8 cellular contexts compared by ENCODE assay signal in genomic region chr20:44646023-44646640, GRCh38. TPM values are rescaled to one million over a fixed set of nuclear protein-coding genes. Genes with fewer than 3 reads are reported as not detected.
DNase-seq lines count a peak whose midpoint lies in the region; ATAC-seq and TF ChIP-seq lines count a peak whose summit lies in the region.

No MANE protein-coding gene starts in this region.

- H3K27me3 ChIP-seq in DND-41 (ENCODE audit: insufficient read depth, low read length, poor library complexity) (no peaks in the 10 kb centered on the region), brain microvascular endothelial cell (replicated peaks) (no peaks in the 10 kb centered on the region), vagina (no peaks in the 10 kb centered on the region)

- peaks cover 94% of the 10 kb centered on the region for H3K79me2 ChIP-seq in DND-41 (ENCODE audit: insufficient read depth, low read length)

- ATAC-seq in DND-41 (ENCODE audit: insufficient read depth, low read depth) (peak; percentile 70), GM21381 (IDR thresholded peaks at IDR 0.05; ENCODE audit: unreplicated experiment) (peak; percentile 30)
- ATAC-seq in stimulated activated naive B cell treated with anti-CD40 and anti-IgM and Interleukin-4, amounts not matched to agents 10 μg/mL and 1 μg/mL and 100 μg/mL, for 72 hours (replicated peaks) = peak; percentile 36 to 40

- peak overlapping the region; percentile 78 to 80 for H3K4me3 Mint-ChIP-seq in stimulated activated naive B cell treated with anti-CD40 and anti-IgM and Interleukin-4, amounts not matched to agents 10 μg/mL and 1 μg/mL and 100 μg/mL, for 72 hours

- peaks cover 9 to 14% of the 10 kb centered on the region in 2 donors for H3K36me3 Mint-ChIP-seq in stimulated activated naive B cell treated with anti-CD40 and anti-IgM and Interleukin-4, amounts not matched to agents 10 μg/mL and 1 μg/mL and 100 μg/mL, for 72 hours

- no peaks in the 10 kb centered on the region for H3K9me3 ChIP-seq in DND-41 (ENCODE audit: insufficient read depth, low read length, severe bottlenecking)
- no peaks in the 10 kb centered on the region for H3K9me3 ChIP-seq in vagina

- H3K4me3 ChIP-seq in DND-41 (ENCODE audit: low read depth in 1 of 2, low read length in 2 of 2) (peak overlapping the region in 1 of 2 experiments; percentile 92; a peak in 2 of 4 replicates), brain microvascular endothelial cell (ENCODE audit: low read depth, low read length) (no peak overlapping the region), vagina (no peak overlapping the region)

- no peak overlapping the region for H2AFZ ChIP-seq in DND-41 (ENCODE audit: low read depth, low read length)

- DNase-seq in DND-41 = peak; percentile 96
- DNase-seq in NCI-H345 treated with DMSO at 0.1 percent for 48 hours (lab: John Stamatoyannopoulos, UW; ENCODE audit: unreplicated experiment) = peak; percentile 64
- peak; percentile 14 for DNase-seq in brain microvascular endothelial cell
- DNase-seq in stimulated activated naive B cell treated with anti-CD40 and anti-IgM and Interleukin-4, amounts not matched to agents 10 μg/mL and 1 μg/mL and 100 μg/mL, for 72 hours = no peak
- no peak for DNase-seq in AG20443 (ENCODE audit: low spot score)
- no peak for DNase-seq in vagina (ENCODE audit: extremely low spot score in 2 of 2)
- no peak for DNase-seq in stimulated activated CD4-positive, alpha-beta T cell treated with anti-CD3 and anti-CD28 coated beads, Interleukin-1b, Interleukin-23, amount 100 ng/mL, for 48 hours

- peak overlapping the region; percentile 93 for H3K27ac Mint-ChIP-seq in stimulated activated naive B cell treated with anti-CD40 and anti-IgM and Interleukin-4, amounts not matched to agents 10 μg/mL and 1 μg/mL and 100 μg/mL, for 72 hours

- H3K9me3 Mint-ChIP-seq in stimulated activated naive B cell treated with anti-CD40 and anti-IgM and Interleukin-4, amounts not matched to agents 10 μg/mL and 1 μg/mL and 100 μg/mL, for 72 hours = no peaks in the 10 kb centered on the region

- TF ChIP-seq CTCF in DND-41 (IDR thresholded peaks at IDR 0.05; ENCODE audit: borderline replicate concordance, extremely low read depth, low read length, poor library complexity, severe bottlenecking) (no peak), brain microvascular endothelial cell (IDR thresholded peaks at IDR 0.05; ENCODE audit: low read depth, low read length, missing control alignments) (no peak), vagina (IDR thresholded peaks at IDR 0.05) (no peak)

- peak overlapping the region; percentile 97 for H3K27ac ChIP-seq in DND-41 (ENCODE audit: low read length)
- peak overlapping the region; percentile 28 for H3K27ac ChIP-seq in brain microvascular endothelial cell
- no peak overlapping the region for H3K27ac ChIP-seq in vagina

- H3K36me3 ChIP-seq in DND-41 (ENCODE audit: insufficient read depth, low read length) (peaks cover 83% of the 10 kb centered on the region), brain microvascular endothelial cell (replicated peaks) (no peaks in the 10 kb centered on the region), vagina (no peaks in the 10 kb centered on the region)

- peaks cover 63% of the 10 kb centered on the region for H4K20me1 ChIP-seq in DND-41 (ENCODE audit: insufficient read depth, low read length)

- H3K27me3 Mint-ChIP-seq in stimulated activated naive B cell treated with anti-CD40 and anti-IgM and Interleukin-4, amounts not matched to agents 10 μg/mL and 1 μg/mL and 100 μg/mL, for 72 hours = no peaks in the 10 kb centered on the region

- peaks cover 58 to 96% of the 10 kb centered on the region in 2 donors for H3K4me1 Mint-ChIP-seq in stimulated activated naive B cell treated with anti-CD40 and anti-IgM and Interleukin-4, amounts not matched to agents 10 μg/mL and 1 μg/mL and 100 μg/mL, for 72 hours

- no peak for TF ChIP-seq POLR2A in vagina (IDR thresholded peaks at IDR 0.05)

- intact Hi-C loops in vagina (cut with DNase I) = no loop called here

- in situ Hi-C loops in brain microvascular endothelial cell (cut with HindIII; ENCODE audit: low pct_ligation_motif_present, low sequenced_read_pairs) = no loop called here

- peaks cover 83% of the 10 kb centered on the region for H3K4me1 ChIP-seq in DND-41 (ENCODE audit: insufficient read depth, low read length)
- peaks cover 40% of the 10 kb centered on the region for H3K4me1 ChIP-seq in vagina

- H3K4me2 ChIP-seq in DND-41 (ENCODE audit: insufficient read depth, low read length) = peak overlapping the region; percentile 96

- peak overlapping the region; percentile 90 for H3K9ac ChIP-seq in DND-41 (ENCODE audit: low read depth, low read length)

RNA-seq across cellular contexts. Expression of gene ADA, which starts 5.4 kb away (rescaled TPM):
- total RNA-seq in vagina = 25.3 TPM

Comparison
In these comparisons a context has a peak if more than half of its experiments do, and no peak if none do; other contexts are left out.
1. DNase-seq: peak in DND-41 (single experiment), NCI-H345 treated with DMSO at 0.1 percent for 48 hours (single experiment) and brain microvascular endothelial cell (single experiment); none in stimulated activated naive B cell treated with anti-CD40 and anti-IgM and Interleukin-4, amounts not matched to agents 10 μg/mL and 1 μg/mL and 100 μg/mL, for 72 hours (single experiment), AG20443 (single experiment), vagina (0 of 2) and stimulated activated CD4-positive, alpha-beta T cell treated with anti-CD3 and anti-CD28 coated beads, Interleukin-1b, Interleukin-23, amount 100 ng/mL, for 48 hours (single experiment).
2. Peak in every context shown above with its lines, with median percentiles within 50 percentile points of each other: ATAC-seq.